In genomic region chr10:107072028-107072427, GRCh38 we compare ENCODE assay signal across 25 cellular contexts.
"Had no signal": no experiment of that assay in that cellular context is flagged by ENCODE, and none has a peak within 500 bp of the region (broad histone marks: within the 10 kb centered on the region; RNA-seq: fewer than 3 reads in every experiment).

No MANE protein-coding gene starts in this region.

- H3K4me3 Mint-ChIP-seq: immature natural killer cell; naive B cell; natural killer cell treated with Interleukin-12 subunit alpha and Interleukin-12 subunit beta and Interleukin-15 and Interleukin-18, amount 100 ng/mL, for 72 hours; stimulated activated effector memory CD8-positive, alpha-beta T cell treated with anti-CD3 and anti-CD28 coated beads, Interleukin-12 subunit alpha, Interleukin-12 subunit beta, amount 100 ng/mL, for 72 hours had no signal

- H3K4me3 ChIP-seq: gastrocnemius medialis, heart left ventricle, hepatocyte, lower lobe of right lung, mucosa of descending colon, right atrium auricular region, sigmoid colon, testis, tibial artery, upper lobe of left lung had no signal

- H3K9me3 Mint-ChIP-seq: natural killer cell treated with Interleukin-12 subunit alpha and Interleukin-12 subunit beta and Interleukin-15 and Interleukin-18, amount 100 ng/mL, for 72 hours had no signal

- H3K27ac Mint-ChIP-seq: immature natural killer cell; naive B cell; natural killer cell treated with Interleukin-12 subunit alpha and Interleukin-12 subunit beta and Interleukin-15 and Interleukin-18, amount 100 ng/mL, for 72 hours; stimulated activated effector memory CD8-positive, alpha-beta T cell treated with anti-CD3 and anti-CD28 coated beads, Interleukin-12 subunit alpha, Interleukin-12 subunit beta, amount 100 ng/mL, for 72 hours had no signal

- H3K79me2 ChIP-seq: hepatocyte, parathyroid adenoma had no signal

- H2AFZ ChIP-seq: hepatocyte, parathyroid adenoma had no signal

- H3K27me3 Mint-ChIP-seq: naive B cell, progenitor cell of endocrine pancreas had no signal

- H3K4me1 Mint-ChIP-seq: immature natural killer cell; naive B cell; stimulated activated effector memory CD8-positive, alpha-beta T cell treated with anti-CD3 and anti-CD28 coated beads, Interleukin-12 subunit alpha, Interleukin-12 subunit beta, amount 100 ng/mL, for 72 hours had no signal

- H3K9me3 ChIP-seq: gastrocnemius medialis, heart left ventricle, lower lobe of right lung, mucosa of descending colon, right atrium auricular region, sigmoid colon, testis, tibial artery, upper lobe of left lung had no signal

- H3K36me3 Mint-ChIP-seq: immature natural killer cell; naive B cell; natural killer cell treated with Interleukin-12 subunit alpha and Interleukin-12 subunit beta and Interleukin-15 and Interleukin-18, amount 100 ng/mL, for 72 hours; stimulated activated effector memory CD8-positive, alpha-beta T cell treated with anti-CD3 and anti-CD28 coated beads, Interleukin-12 subunit alpha, Interleukin-12 subunit beta, amount 100 ng/mL, for 72 hours had no signal

- H3K27me3 ChIP-seq: gastrocnemius medialis, heart left ventricle, hepatocyte, right atrium auricular region, sigmoid colon, testis, tibial artery, upper lobe of left lung had no signal

- H3K27ac ChIP-seq: dorsolateral prefrontal cortex, epithelial cell of prostate, gastrocnemius medialis, heart left ventricle, hepatocyte, lower lobe of right lung, parathyroid adenoma, right atrium auricular region, sigmoid colon, tibial artery, upper lobe of left lung had no signal

- ATAC-seq: esophagus mucosa; gastrocnemius medialis; heart left ventricle; left ventricle myocardium superior; lower lobe of right lung; mucosa of descending colon; natural killer cell treated with Interleukin-12 subunit alpha and Interleukin-12 subunit beta and Interleukin-15 and Interleukin-18, amount 100 ng/mL, for 72 hours; stimulated activated effector memory CD8-positive, alpha-beta T cell treated with anti-CD3 and anti-CD28 coated beads, Interleukin-12 subunit alpha, Interleukin-12 subunit beta, amount 100 ng/mL, for 72 hours; stimulated activated naive CD8-positive, alpha-beta T cell treated with anti-CD3 and anti-CD28 coated beads, Interleukin-15, Interleukin-2, amounts not matched to agents 100 U/mL and 50 U/mL, for 24 hours had no signal

- DNase-seq: effector CD4-positive, alpha-beta T cell; foreskin fibroblast; gastrocnemius medialis; heart left ventricle; immature natural killer cell; left ventricle myocardium superior; lower lobe of right lung; mucosa of descending colon; naive B cell; sigmoid colon; stimulated activated CD4-positive, alpha-beta T cell treated with anti-CD3 and anti-CD28 coated beads, Interleukin-2, amount 100 ng/mL, for 24 hours; stimulated activated CD4-positive, alpha-beta T cell treated with anti-CD3 and anti-CD28 coated beads, Interleukin-4, amount 100 ng/mL, for 24 hours; stimulated activated naive CD8-positive, alpha-beta T cell treated with anti-CD3 and anti-CD28 coated beads, Interleukin-15, Interleukin-2, amounts not matched to agents 100 U/mL and 50 U/mL, for 24 hours; tibial artery; upper lobe of left lung had no signal

- H3K4me1 ChIP-seq: gastrocnemius medialis, heart left ventricle, lower lobe of right lung, parathyroid adenoma, right atrium auricular region, tibial artery, upper lobe of left lung had no signal

- H3K36me3 ChIP-seq: gastrocnemius medialis, heart left ventricle, lower lobe of right lung, right atrium auricular region, sigmoid colon, tibial artery, upper lobe of left lung had no signal

- H3K4me2 ChIP-seq: hepatocyte had no signal

- H3K9ac ChIP-seq: parathyroid adenoma had no signal
